In the genomic region with DNA sequence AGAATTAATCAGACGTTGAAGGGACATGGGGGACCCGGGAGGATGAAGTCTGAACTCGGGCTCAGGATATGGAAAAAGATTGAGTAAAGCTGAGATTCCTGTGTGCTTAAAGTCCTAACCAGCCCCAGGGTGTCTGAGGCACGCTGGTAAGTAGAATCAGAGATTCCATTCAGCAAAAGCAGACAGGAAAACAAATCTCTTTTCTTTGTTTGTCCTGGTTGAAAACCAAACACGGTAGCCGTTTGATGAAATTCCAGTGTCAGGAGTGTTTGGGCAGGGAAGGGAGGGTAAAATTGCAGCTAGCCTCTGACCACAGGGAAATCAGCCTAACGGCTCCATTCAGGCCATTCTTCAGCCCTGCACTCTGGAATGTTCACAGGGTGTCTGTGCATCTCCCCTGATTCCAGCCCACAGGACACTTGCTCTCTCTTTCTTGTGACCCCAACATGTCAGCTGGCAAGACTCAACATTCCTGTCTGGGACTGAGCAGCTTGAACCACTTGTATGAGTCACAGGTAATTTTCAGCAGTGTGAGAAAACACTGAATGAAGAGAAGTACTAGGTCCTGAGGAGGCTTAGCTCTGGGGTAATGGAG, we compare ENCODE assay signal across 1 cellular context.
TF ChIP-seq lines count a peak whose summit lies in the region.

No MANE protein-coding gene starts in this region.

TF ChIP-seq in A549, 52 proteins besides CTCF, POLR2A, EP300 and RAD21 (continued from another document):
- TF ChIP-seq, protein P1, sequence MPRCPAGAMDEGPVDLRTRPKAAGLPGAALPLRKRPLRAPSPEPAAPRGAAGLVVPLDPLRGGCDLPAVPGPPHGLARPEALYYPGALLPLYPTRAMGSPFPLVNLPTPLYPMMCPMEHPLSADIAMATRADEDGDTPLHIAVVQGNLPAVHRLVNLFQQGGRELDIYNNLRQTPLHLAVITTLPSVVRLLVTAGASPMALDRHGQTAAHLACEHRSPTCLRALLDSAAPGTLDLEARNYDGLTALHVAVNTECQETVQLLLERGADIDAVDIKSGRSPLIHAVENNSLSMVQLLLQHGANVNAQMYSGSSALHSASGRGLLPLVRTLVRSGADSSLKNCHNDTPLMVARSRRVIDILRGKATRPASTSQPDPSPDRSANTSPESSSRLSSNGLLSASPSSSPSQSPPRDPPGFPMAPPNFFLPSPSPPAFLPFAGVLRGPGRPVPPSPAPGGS (IDR thresholded peaks at IDR 0.05), result no peak
- TF ChIP-seq RNF2 (IDR thresholded peaks at IDR 0.05; ENCODE audit: borderline replicate concordance, low read depth), result no peak
- TF ChIP-seq ZFP36 (IDR thresholded peaks at IDR 0.05; ENCODE audit: borderline replicate concordance, partially characterized antibody), result peak; percentile 21
- TF ChIP-seq SREBF2 (IDR thresholded peaks at IDR 0.05), result no peak
- no peak for TF ChIP-seq ZSCAN20 (CRISPR knock-in tag; IDR thresholded peaks at IDR 0.05)
- peak; percentile 54 for TF ChIP-seq FOSL2 (IDR thresholded peaks at IDR 0.05)
- TF ChIP-seq FOSL2 (CRISPR knock-in tag; IDR thresholded peaks at IDR 0.05), result peak; percentile 95
- TF ChIP-seq, protein P2, sequence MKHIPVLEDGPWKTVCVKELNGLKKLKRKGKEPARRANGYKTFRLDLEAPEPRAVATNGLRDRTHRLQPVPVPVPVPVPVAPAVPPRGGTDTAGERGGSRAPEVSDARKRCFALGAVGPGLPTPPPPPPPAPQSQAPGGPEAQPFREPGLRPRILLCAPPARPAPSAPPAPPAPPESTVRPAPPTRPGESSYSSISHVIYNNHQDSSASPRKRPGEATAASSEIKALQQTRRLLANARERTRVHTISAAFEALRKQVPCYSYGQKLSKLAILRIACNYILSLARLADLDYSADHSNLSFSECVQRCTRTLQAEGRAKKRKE (CRISPR knock-in tag; IDR thresholded peaks at IDR 0.05; ENCODE audit: low read depth), result no peak
- TF ChIP-seq ZC3H11A (IDR thresholded peaks at IDR 0.05), result no peak; the same call in 1 of the 2 replicates
- TF ChIP-seq HEYL (CRISPR knock-in tag; IDR thresholded peaks at IDR 0.05), result no peak
- peak; percentile 84 for TF ChIP-seq GATA3 (IDR thresholded peaks at IDR 0.05; ENCODE audit: borderline replicate concordance)
- TF ChIP-seq, protein P3, sequence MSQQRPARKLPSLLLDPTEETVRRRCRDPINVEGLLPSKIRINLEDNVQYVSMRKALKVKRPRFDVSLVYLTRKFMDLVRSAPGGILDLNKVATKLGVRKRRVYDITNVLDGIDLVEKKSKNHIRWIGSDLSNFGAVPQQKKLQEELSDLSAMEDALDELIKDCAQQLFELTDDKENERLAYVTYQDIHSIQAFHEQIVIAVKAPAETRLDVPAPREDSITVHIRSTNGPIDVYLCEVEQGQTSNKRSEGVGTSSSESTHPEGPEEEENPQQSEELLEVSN (IDR thresholded peaks at IDR 0.05; ENCODE audit: borderline replicate concordance, low read depth), result peak; percentile 48; the same call in 1 of the 2 replicates
- peak; percentile 52; the same call in 1 of the 2 replicates for TF ChIP-seq RCOR1 (IDR thresholded peaks at IDR 0.05; ENCODE audit: low read depth, low read length)
- peak in 1 of 2 experiments; percentile 64; a peak in 1 of 4 replicates for TF ChIP-seq CEBPB (IDR thresholded peaks at IDR 0.05)
- TF ChIP-seq, protein P4, sequence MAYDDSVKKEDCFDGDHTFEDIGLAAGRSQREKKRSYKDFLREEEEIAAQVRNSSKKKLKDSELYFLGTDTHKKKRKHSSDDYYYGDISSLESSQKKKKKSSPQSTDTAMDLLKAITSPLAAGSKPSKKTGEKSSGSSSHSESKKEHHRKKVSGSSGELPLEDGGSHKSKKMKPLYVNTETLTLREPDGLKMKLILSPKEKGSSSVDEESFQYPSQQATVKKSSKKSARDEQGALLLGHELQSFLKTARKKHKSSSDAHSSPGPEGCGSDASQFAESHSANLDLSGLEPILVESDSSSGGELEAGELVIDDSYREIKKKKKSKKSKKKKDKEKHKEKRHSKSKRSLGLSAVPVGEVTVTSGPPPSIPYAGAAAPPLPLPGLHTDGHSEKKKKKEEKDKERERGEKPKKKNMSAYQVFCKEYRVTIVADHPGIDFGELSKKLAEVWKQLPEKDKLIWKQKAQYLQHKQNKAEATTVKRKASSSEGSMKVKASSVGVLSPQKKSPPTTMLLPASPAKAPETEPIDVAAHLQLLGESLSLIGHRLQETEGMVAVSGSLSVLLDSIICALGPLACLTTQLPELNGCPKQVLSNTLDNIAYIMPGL (CRISPR knock-in tag; IDR thresholded peaks at IDR 0.05; ENCODE audit: borderline replicate concordance), result no peak
- TF ChIP-seq CHD4 (IDR thresholded peaks at IDR 0.05; ENCODE audit: borderline replicate concordance), result no peak
- TF ChIP-seq FOSB (CRISPR knock-in tag; IDR thresholded peaks at IDR 0.05), result no peak
- TF ChIP-seq TFCP2L1 (CRISPR knock-in tag; IDR thresholded peaks at IDR 0.05), result no peak
- TF ChIP-seq HDAC2 (IDR thresholded peaks at IDR 0.05), result no peak
- peak; percentile 53 for TF ChIP-seq SMC3 (IDR thresholded peaks at IDR 0.05)
- peak; percentile 97 for TF ChIP-seq HOXB5 (CRISPR knock-in tag; IDR thresholded peaks at IDR 0.05)
- TF ChIP-seq JUNB (IDR thresholded peaks at IDR 0.05), result peak; percentile 46; the same call in 1 of the 2 replicates
- TF ChIP-seq BHLHE40 (IDR thresholded peaks at IDR 0.05; ENCODE audit: low read depth, low read length), result no peak
- no peak for TF ChIP-seq KDM5A (IDR thresholded peaks at IDR 0.05)
- peak; percentile 43; the same call in 1 of the 2 replicates for TF ChIP-seq HOXB13 (CRISPR knock-in tag; IDR thresholded peaks at IDR 0.05; ENCODE audit: low read depth)
- no peak for TF ChIP-seq POLR2AphosphoS2 (conservative IDR thresholded peaks at IDR 0.05; ENCODE audit: low read length)
- TF ChIP-seq, protein P5, sequence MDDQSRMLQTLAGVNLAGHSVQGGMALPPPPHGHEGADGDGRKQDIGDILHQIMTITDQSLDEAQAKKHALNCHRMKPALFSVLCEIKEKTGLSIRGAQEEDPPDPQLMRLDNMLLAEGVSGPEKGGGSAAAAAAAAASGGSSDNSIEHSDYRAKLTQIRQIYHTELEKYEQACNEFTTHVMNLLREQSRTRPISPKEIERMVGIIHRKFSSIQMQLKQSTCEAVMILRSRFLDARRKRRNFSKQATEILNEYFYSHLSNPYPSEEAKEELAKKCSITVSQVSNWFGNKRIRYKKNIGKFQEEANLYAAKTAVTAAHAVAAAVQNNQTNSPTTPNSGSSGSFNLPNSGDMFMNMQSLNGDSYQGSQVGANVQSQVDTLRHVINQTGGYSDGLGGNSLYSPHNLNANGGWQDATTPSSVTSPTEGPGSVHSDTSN (IDR thresholded peaks at IDR 0.05), result peak; percentile 13; the same call in 1 of the 2 replicates
